1 cellular context compared by ENCODE assay signal in the genomic region with DNA sequence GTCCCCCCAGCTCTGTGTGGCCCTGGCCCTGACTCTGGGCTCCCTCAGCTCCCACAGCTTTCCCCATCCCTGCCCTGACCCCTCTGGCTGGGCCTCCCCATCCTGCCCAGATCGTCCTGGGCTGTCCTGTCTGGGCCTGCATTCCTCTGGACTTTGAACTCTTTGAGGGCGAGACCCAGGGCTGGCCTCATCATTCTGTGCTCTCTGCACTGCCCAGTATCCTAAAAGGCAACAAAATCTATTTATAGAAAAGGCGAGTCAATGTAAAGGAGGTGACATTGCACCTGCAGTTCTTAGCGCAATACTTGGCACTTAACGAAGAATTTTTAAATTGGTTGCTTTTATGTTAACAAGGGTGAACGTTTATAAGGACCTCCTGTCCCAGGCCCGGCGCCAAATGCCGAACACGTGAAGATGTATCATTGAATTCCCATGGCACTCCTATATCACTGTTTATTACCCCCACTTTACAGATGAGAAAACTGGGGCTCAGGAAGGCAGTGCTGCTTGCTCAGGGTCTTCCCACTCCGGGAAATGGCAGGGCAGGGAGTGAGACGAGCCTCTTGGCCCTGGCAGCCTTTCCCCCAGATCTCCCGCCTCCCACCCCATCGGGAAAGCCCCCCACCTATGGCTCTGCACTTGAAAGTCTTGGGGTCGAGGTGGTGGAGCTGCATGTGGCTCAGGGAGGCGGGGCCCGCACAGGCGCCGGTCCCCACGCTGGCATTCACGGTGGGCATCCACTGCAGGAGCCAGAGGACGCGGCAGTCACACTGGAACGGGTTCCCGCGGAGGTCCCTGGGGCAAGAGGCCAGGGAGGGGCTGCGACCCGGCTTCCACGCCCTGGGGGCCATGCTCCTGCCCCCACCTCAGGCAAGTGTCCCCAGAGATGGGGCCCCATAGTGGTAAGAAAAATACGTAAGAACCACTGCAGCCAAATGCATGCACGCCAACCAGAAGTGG.
TF ChIP-seq lines count a peak whose summit lies in the region.

No MANE protein-coding gene starts in this region.

TF ChIP-seq in HepG2, 621 proteins besides CTCF, POLR2A, EP300 and RAD21 (continued from another document and continues in another):
- TF ChIP-seq, protein P1, sequence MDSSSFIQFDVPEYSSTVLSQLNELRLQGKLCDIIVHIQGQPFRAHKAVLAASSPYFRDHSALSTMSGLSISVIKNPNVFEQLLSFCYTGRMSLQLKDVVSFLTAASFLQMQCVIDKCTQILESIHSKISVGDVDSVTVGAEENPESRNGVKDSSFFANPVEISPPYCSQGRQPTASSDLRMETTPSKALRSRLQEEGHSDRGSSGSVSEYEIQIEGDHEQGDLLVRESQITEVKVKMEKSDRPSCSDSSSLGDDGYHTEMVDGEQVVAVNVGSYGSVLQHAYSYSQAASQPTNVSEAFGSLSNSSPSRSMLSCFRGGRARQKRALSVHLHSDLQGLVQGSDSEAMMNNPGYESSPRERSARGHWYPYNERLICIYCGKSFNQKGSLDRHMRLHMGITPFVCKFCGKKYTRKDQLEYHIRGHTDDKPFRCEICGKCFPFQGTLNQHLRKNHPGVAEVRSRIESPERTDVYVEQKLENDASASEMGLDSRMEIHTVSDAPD (CRISPR knock-in tag; IDR thresholded peaks at IDR 0.05), result peak; percentile 54; the same call in 1 of the 2 replicates
- TF ChIP-seq ARNTL (CRISPR knock-in tag; IDR thresholded peaks at IDR 0.05) (0 out of 2 replicates have a peak, but pooled peaks have one; percentile 49), SUZ12 (IDR thresholded peaks at IDR 0.05; ENCODE audit: low read depth, low read length) (no peak), MLLT10 (CRISPR knock-in tag; IDR thresholded peaks at IDR 0.05) (no peak), MEIS2 (CRISPR knock-in tag; IDR thresholded peaks at IDR 0.05) (peak; percentile 67; the same call in 1 of the 2 replicates), ZNF337 (CRISPR knock-in tag; IDR thresholded peaks at IDR 0.05; ENCODE audit: borderline replicate concordance, low read depth) (no peak), ZNF644 (CRISPR knock-in tag; IDR thresholded peaks at IDR 0.05; ENCODE audit: low read depth) (0 out of 2 replicates have a peak, but pooled peaks have one; percentile 33), ZNF451 (CRISPR knock-in tag; IDR thresholded peaks at IDR 0.05) (no peak), JUND (CRISPR knock-in tag; IDR thresholded peaks at IDR 0.05) (no peak), SAP130 (CRISPR knock-in tag; IDR thresholded peaks at IDR 0.05; ENCODE audit: low read depth) (peak; percentile 61), PHF21A (CRISPR knock-in tag; IDR thresholded peaks at IDR 0.05) (peak; percentile 94), NRL (CRISPR knock-in tag; IDR thresholded peaks at IDR 0.05; ENCODE audit: borderline replicate concordance) (0 out of 2 replicates have a peak, but pooled peaks have one; percentile 43), ZNF790 (CRISPR knock-in tag; IDR thresholded peaks at IDR 0.05; ENCODE audit: borderline replicate concordance) (no peak), PAWR (CRISPR knock-in tag; IDR thresholded peaks at IDR 0.05; ENCODE audit: borderline replicate concordance) (no peak), ZNF547 (CRISPR knock-in tag; IDR thresholded peaks at IDR 0.05) (no peak; the same call in none of the 2 replicates), MED8 (CRISPR knock-in tag; IDR thresholded peaks at IDR 0.05; ENCODE audit: insufficient replicate concordance) (peak; percentile 75), LCORL (IDR thresholded peaks at IDR 0.05) (no peak), LCORL (CRISPR knock-in tag; IDR thresholded peaks at IDR 0.05) (peak; percentile 98), ZBTB7B (CRISPR knock-in tag; IDR thresholded peaks at IDR 0.05) (peak; percentile 64; the same call in 1 of the 2 replicates), SNAI1 (CRISPR knock-in tag; IDR thresholded peaks at IDR 0.05; ENCODE audit: borderline replicate concordance) (peak; percentile 92; the same call in 1 of the 2 replicates), ZNF34 (CRISPR knock-in tag; IDR thresholded peaks at IDR 0.05; ENCODE audit: borderline replicate concordance) (no peak), MED1 (CRISPR knock-in tag; IDR thresholded peaks at IDR 0.05) (peak; percentile 93), NAIF1 (CRISPR knock-in tag; IDR thresholded peaks at IDR 0.05; ENCODE audit: borderline replicate concordance) (no peak), ZBTB42 (CRISPR knock-in tag; IDR thresholded peaks at IDR 0.05) (0 out of 2 replicates have a peak, but pooled peaks have one; percentile 29), HNRNPL (IDR thresholded peaks at IDR 0.05; ENCODE audit: low read depth, low read length) (0 out of 2 replicates have a peak, but pooled peaks have one; percentile 37), RARA (CRISPR knock-in tag; IDR thresholded peaks at IDR 0.05) (peak; percentile 87), HOXA3 (CRISPR knock-in tag; IDR thresholded peaks at IDR 0.05) (peak; percentile 69; the same call in 1 of the 2 replicates), SMARCE1 (IDR thresholded peaks at IDR 0.05; ENCODE audit: borderline replicate concordance) (no peak), ZNF772 (CRISPR knock-in tag; IDR thresholded peaks at IDR 0.05) (no peak), ZNF484 (CRISPR knock-in tag; IDR thresholded peaks at IDR 0.05; ENCODE audit: borderline replicate concordance, low read depth) (no peak), ZNF460 (CRISPR knock-in tag; IDR thresholded peaks at IDR 0.05; ENCODE audit: borderline replicate concordance) (no peak), HMG20B (CRISPR knock-in tag; conservative IDR thresholded peaks at IDR 0.05) (no peak), SNRNP70 (IDR thresholded peaks at IDR 0.05; ENCODE audit: low read depth, low read length) (no peak), SMAD3 (CRISPR knock-in tag; IDR thresholded peaks at IDR 0.05) (no peak), ZFP82 (CRISPR knock-in tag; IDR thresholded peaks at IDR 0.05; ENCODE audit: borderline replicate concordance) (0 out of 2 replicates have a peak, but pooled peaks have one; percentile 52), IRF2 (CRISPR knock-in tag; IDR thresholded peaks at IDR 0.05) (no peak; the same call in 1 of the 2 replicates), ZNF670 (CRISPR knock-in tag; IDR thresholded peaks at IDR 0.05; ENCODE audit: borderline replicate concordance) (no peak), NFIB (CRISPR knock-in tag; IDR thresholded peaks at IDR 0.05; ENCODE audit: borderline replicate concordance) (no peak), SOX13 (IDR thresholded peaks at IDR 0.05) (no peak), SOX13 (CRISPR knock-in tag; conservative IDR thresholded peaks at IDR 0.05 in 1 of 2, IDR thresholded peaks at IDR 0.05 in 1 of 2) (peak in 1 of 2 experiments; percentile 19; a peak in 1 of 4 replicates), ZNF839 (CRISPR knock-in tag; IDR thresholded peaks at IDR 0.05; ENCODE audit: borderline replicate concordance) (no peak), HES4 (CRISPR knock-in tag; IDR thresholded peaks at IDR 0.05; ENCODE audit: borderline replicate concordance) (no peak), ZNF121 (CRISPR knock-in tag; IDR thresholded peaks at IDR 0.05) (peak; percentile 96), HNF4A (CRISPR knock-in tag; IDR thresholded peaks at IDR 0.05) (peak; percentile 84)
- TF ChIP-seq, protein P2, sequence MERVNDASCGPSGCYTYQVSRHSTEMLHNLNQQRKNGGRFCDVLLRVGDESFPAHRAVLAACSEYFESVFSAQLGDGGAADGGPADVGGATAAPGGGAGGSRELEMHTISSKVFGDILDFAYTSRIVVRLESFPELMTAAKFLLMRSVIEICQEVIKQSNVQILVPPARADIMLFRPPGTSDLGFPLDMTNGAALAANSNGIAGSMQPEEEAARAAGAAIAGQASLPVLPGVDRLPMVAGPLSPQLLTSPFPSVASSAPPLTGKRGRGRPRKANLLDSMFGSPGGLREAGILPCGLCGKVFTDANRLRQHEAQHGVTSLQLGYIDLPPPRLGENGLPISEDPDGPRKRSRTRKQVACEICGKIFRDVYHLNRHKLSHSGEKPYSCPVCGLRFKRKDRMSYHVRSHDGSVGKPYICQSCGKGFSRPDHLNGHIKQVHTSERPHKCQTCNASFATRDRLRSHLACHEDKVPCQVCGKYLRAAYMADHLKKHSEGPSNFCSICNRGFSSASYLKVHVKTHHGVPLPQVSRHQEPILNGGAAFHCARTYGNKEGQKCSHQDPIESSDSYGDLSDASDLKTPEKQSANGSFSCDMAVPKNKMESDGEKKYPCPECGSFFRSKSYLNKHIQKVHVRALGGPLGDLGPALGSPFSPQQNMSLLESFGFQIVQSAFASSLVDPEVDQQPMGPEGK (CRISPR knock-in tag; IDR thresholded peaks at IDR 0.05), result 0 out of 2 replicates have a peak, but pooled peaks have one; percentile 26
- TF ChIP-seq, protein P3, sequence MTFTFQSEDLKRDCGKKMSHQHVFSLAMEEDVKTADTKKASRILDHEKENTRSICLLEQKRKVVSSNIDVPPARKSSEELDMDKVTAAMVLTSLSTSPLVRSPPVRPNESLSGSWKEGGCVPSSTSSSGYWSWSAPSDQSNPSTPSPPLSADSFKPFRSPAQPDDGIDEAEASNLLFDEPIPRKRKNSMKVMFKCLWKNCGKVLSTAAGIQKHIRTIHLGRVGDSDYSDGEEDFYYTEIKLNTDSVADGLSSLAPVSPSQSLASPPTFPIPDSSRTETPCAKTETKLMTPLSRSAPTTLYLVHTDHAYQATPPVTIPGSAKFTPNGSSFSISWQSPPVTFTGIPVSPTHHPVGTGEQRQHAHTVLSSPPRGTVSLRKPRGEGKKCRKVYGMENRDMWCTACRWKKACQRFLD (CRISPR knock-in tag; IDR thresholded peaks at IDR 0.05; ENCODE audit: borderline replicate concordance), result no peak
- TF ChIP-seq, protein P4, sequence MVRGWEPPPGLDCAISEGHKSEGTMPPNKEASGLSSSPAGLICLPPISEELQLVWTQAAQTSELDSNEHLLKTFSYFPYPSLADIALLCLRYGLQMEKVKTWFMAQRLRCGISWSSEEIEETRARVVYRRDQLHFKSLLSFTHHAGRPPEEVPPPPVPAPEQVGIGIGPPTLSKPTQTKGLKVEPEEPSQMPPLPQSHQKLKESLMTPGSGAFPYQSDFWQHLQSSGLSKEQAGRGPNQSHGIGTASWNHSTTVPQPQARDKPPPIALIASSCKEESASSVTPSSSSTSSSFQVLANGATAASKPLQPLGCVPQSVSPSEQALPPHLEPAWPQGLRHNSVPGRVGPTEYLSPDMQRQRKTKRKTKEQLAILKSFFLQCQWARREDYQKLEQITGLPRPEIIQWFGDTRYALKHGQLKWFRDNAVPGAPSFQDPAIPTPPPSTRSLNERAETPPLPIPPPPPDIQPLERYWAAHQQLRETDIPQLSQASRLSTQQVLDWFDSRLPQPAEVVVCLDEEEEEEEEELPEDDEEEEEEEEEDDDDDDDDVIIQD (CRISPR knock-in tag; IDR thresholded peaks at IDR 0.05; ENCODE audit: low read depth), result 0 out of 2 replicates have a peak, but pooled peaks have one; percentile 50
- TF ChIP-seq, protein P5, sequence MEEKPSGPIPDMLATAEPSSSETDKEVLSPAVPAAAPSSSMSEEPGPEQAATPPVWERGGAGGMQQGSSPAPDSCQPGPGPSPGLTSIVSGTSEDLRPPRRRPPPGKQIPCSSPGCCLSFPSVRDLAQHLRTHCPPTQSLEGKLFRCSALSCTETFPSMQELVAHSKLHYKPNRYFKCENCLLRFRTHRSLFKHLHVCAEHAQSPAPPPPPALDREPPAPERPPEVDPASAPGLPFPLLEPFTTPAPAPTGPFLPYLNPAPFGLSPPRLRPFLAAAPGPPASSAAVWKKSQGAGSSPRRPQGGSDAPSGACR (CRISPR knock-in tag; IDR thresholded peaks at IDR 0.05), result peak; percentile 71; the same call in 1 of the 2 replicates
- TF ChIP-seq, protein P6, sequence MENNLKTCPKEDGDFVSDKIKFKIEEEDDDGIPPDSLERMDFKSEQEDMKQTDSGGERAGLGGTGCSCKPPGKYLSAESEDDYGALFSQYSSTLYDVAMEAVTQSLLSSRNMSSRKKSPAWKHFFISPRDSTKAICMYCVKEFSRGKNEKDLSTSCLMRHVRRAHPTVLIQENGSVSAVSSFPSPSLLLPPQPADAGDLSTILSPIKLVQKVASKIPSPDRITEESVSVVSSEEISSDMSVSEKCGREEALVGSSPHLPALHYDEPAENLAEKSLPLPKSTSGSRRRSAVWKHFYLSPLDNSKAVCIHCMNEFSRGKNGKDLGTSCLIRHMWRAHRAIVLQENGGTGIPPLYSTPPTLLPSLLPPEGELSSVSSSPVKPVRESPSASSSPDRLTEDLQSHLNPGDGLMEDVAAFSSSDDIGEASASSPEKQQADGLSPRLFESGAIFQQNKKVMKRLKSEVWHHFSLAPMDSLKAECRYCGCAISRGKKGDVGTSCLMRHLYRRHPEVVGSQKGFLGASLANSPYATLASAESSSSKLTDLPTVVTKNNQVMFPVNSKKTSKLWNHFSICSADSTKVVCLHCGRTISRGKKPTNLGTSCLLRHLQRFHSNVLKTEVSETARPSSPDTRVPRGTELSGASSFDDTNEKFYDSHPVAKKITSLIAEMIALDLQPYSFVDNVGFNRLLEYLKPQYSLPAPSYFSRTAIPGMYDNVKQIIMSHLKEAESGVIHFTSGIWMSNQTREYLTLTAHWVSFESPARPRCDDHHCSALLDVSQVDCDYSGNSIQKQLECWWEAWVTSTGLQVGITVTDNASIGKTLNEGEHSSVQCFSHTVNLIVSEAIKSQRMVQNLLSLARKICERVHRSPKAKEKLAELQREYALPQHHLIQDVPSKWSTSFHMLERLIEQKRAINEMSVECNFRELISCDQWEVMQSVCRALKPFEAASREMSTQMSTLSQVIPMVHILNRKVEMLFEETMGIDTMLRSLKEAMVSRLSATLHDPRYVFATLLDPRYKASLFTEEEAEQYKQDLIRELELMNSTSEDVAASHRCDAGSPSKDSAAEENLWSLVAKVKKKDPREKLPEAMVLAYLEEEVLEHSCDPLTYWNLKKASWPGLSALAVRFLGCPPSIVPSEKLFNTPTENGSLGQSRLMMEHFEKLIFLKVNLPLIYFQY (CRISPR knock-in tag; IDR thresholded peaks at IDR 0.05; ENCODE audit: borderline replicate concordance), result peak; percentile 88; the same call in 1 of the 2 replicates
- TF ChIP-seq, protein P7, sequence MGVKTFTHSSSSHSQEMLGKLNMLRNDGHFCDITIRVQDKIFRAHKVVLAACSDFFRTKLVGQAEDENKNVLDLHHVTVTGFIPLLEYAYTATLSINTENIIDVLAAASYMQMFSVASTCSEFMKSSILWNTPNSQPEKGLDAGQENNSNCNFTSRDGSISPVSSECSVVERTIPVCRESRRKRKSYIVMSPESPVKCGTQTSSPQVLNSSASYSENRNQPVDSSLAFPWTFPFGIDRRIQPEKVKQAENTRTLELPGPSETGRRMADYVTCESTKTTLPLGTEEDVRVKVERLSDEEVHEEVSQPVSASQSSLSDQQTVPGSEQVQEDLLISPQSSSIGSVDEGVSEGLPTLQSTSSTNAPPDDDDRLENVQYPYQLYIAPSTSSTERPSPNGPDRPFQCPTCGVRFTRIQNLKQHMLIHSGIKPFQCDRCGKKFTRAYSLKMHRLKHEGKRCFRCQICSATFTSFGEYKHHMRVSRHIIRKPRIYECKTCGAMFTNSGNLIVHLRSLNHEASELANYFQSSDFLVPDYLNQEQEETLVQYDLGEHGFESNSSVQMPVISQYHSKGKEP (CRISPR knock-in tag; IDR thresholded peaks at IDR 0.05), result 0 out of 2 replicates have a peak, but pooled peaks have one; percentile 37
- TF ChIP-seq, protein P8, sequence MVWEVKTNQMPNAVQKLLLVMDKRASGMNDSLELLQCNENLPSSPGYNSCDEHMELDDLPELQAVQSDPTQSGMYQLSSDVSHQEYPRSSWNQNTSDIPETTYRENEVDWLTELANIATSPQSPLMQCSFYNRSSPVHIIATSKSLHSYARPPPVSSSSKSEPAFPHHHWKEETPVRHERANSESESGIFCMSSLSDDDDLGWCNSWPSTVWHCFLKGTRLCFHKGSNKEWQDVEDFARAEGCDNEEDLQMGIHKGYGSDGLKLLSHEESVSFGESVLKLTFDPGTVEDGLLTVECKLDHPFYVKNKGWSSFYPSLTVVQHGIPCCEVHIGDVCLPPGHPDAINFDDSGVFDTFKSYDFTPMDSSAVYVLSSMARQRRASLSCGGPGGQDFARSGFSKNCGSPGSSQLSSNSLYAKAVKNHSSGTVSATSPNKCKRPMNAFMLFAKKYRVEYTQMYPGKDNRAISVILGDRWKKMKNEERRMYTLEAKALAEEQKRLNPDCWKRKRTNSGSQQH (CRISPR knock-in tag; IDR thresholded peaks at IDR 0.05; ENCODE audit: low read depth), result peak; percentile 29; the same call in 1 of the 2 replicates
